In genomic region chr17:83155128-83156081, GRCh38 we compare ENCODE assay signal across 10 cellular contexts.
DNase-seq lines count a peak whose midpoint lies in the region; TF ChIP-seq lines count a peak whose summit lies in the region.
"Had no signal": no experiment of that assay in that cellular context is flagged by ENCODE, and none has a peak within 500 bp of the region (broad histone marks: within the 10 kb centered on the region; RNA-seq: fewer than 3 reads in every experiment).

No MANE protein-coding gene starts in this region.

- no peak overlapping the region for H4K5ac ChIP-seq in mesendoderm (ENCODE audit: low read length)

- no peak overlapping the region for H3K4me2 ChIP-seq in mesendoderm (ENCODE audit: low read length)

- H3K18ac ChIP-seq in mesendoderm (ENCODE audit: low read length), result no peak overlapping the region

- no peak overlapping the region for H3K4me3 ChIP-seq in AG09309 (ENCODE audit: control insufficient read depth, low read depth, low read length)
- no peak overlapping the region for H3K4me3 ChIP-seq in mesendoderm (ENCODE audit: low read length)

- no peaks in the 10 kb centered on the region for H3K27me3 ChIP-seq in mesendoderm (ENCODE audit: insufficient read depth, low read length, poor library complexity)

- H3K4ac ChIP-seq in mesendoderm (ENCODE audit: low read depth, low read length), result no peak overlapping the region

- H3K4me3 Mint-ChIP-seq in chondrocyte (ENCODE audit: unreplicated experiment), result no peak overlapping the region
- H3K4me3 Mint-ChIP-seq: immature natural killer cell had no signal

- H3K36me3 ChIP-seq in mesendoderm (ENCODE audit: control insufficient read depth, insufficient read depth, low read length), result no peaks in the 10 kb centered on the region

- no peaks in the 10 kb centered on the region for H3K79me2 ChIP-seq in mesendoderm (ENCODE audit: control insufficient read depth, insufficient read depth, low read length)

- no peak overlapping the region for H2BK15ac ChIP-seq in mesendoderm (replicated peaks; ENCODE audit: low read depth)

- H3K27ac ChIP-seq in mesendoderm (ENCODE audit: low read depth, low read length), result no peak overlapping the region

- no peaks in the 10 kb centered on the region for H3K79me1 ChIP-seq in mesendoderm (ENCODE audit: low read length)

- H3K4me1 ChIP-seq in mesendoderm (ENCODE audit: control insufficient read depth, low read depth, low read length), result no peaks in the 10 kb centered on the region

- peak overlapping the region; percentile 23 for H3K27ac Mint-ChIP-seq in chondrocyte (ENCODE audit: unreplicated experiment)

- H2BK120ac ChIP-seq in mesendoderm (ENCODE audit: low read depth, low read length), result no peak overlapping the region

- TF ChIP-seq CTCF in AG09309 (IDR thresholded peaks at IDR 0.05; ENCODE audit: control insufficient read depth, insufficient read depth, low read depth, low read length, missing control alignments) (no peak), chondrocyte (IDR thresholded peaks at IDR 0.05) (no peak)

- H2BK5ac ChIP-seq in mesendoderm (ENCODE audit: low read length), result no peak overlapping the region

- WGBS in mesendoderm (ENCODE audit: extremely low coverage, insufficient coverage, low lambda C conversion rate), result no CpG with 5 or more reads among the region's 31 CpGs

- H2AK5ac ChIP-seq in mesendoderm (ENCODE audit: low read length), result no peak overlapping the region

- H3K23ac ChIP-seq in mesendoderm (ENCODE audit: low read length), result no peak overlapping the region

- no peak overlapping the region for H4K8ac ChIP-seq in mesendoderm (ENCODE audit: low read depth, low read length)

- no peaks in the 10 kb centered on the region for H3K36me3 Mint-ChIP-seq in chondrocyte (ENCODE audit: low read depth)
- H3K36me3 Mint-ChIP-seq: immature natural killer cell had no signal

- peaks cover 46% of the 10 kb centered on the region for H3K4me1 Mint-ChIP-seq in chondrocyte (ENCODE audit: low read depth)
- H3K4me1 Mint-ChIP-seq: immature natural killer cell had no signal

- H3K9ac ChIP-seq in mesendoderm (ENCODE audit: low read length), result no peak overlapping the region

- no peaks in the 10 kb centered on the region for H3K9me3 Mint-ChIP-seq in chondrocyte (ENCODE audit: low read depth)

- H3K27me3 Mint-ChIP-seq in chondrocyte (ENCODE audit: low read depth), result peaks cover 3% of the 10 kb centered on the region

- no peak overlapping the region for H3K56ac ChIP-seq in mesendoderm (ENCODE audit: low read length)

- DNase-seq in AG09309 (ENCODE audit: low read depth) (peak; percentile 99), HT1080 (ENCODE audit: low read depth) (peak; percentile 75), chondrocyte (ENCODE audit: low spot score) (peak; percentile 92), myocyte (ENCODE audit: low read depth) (peak; percentile 81), hippocampal formation (lab: John Stamatoyannopoulos, UW) (no peak), mesendoderm (no peak), cortex of kidney (lab: John Stamatoyannopoulos, UW) (no peak), NCI-H69 (lab: John Stamatoyannopoulos, UW) (no peak)
- DNase-seq: NCI-H748 treated with DMSO at 0.1 percent for 48 hours had no signal

Comparison
In these comparisons a context has a peak if more than half of its experiments do, and no peak if none do; other contexts are left out.
1. DNase-seq: peak in AG09309 (single experiment), HT1080 (single experiment), chondrocyte (single experiment) and myocyte (single experiment); none in hippocampal formation (0 of 2), mesendoderm (single experiment), cortex of kidney (single experiment) and NCI-H69 (single experiment).